Comparison of ENCODE assay signal across 14 cellular contexts in genomic region chr1:237685553-237685952, GRCh38.
A peak's percentile ranks its signal among the peaks of the same experiment; 100 is the strongest.
DNase-seq lines count a peak whose midpoint lies in the region; TF ChIP-seq lines count a peak whose summit lies in the region.
"Had no signal": no experiment of that assay in that cellular context is flagged by ENCODE, and none has a peak within 500 bp of the region (broad histone marks: within the 10 kb centered on the region; RNA-seq: fewer than 3 reads in every experiment).

No MANE protein-coding gene starts in this region.

- no peaks in the 10 kb centered on the region for H3K9me3 ChIP-seq in colonic mucosa

- no peaks in the 10 kb centered on the region for H3K4me1 ChIP-seq in colonic mucosa

- peak; percentile 33 for DNase-seq in ELR (ENCODE audit: low read depth)
- peak; percentile 10 for DNase-seq in M059J (ENCODE audit: low read depth)
- peak; percentile 21 for DNase-seq in colonic mucosa
- no peak for DNase-seq in progenitor cell of endocrine pancreas (ENCODE audit: low spot score, unreplicated experiment)
- no peak for DNase-seq in NCI-H2171 treated with DMSO at 0.1 percent for 48 hours (lab: John Stamatoyannopoulos, UW)
- DNase-seq in superior temporal gyrus (ENCODE audit: extremely low spot score) = no peak
- DNase-seq in activated CD4-positive, alpha-beta T cell treated with anti-CD3 and anti-CD28 coated beads, Interleukin-2, amount 50 U/mL, for 1 hour = no peak
- DNase-seq: CD8-positive, alpha-beta T cell; COR-L47; DND-41; GF-D8; HCEC 1CT had no signal

- intact Hi-C loops in colonic mucosa (cut with DNase I) = no loop called here

- peaks cover 3% of the 10 kb centered on the region for H3K27me3 Mint-ChIP-seq in progenitor cell of endocrine pancreas

- no peaks in the 10 kb centered on the region for H3K27me3 ChIP-seq in colonic mucosa

- no peaks in the 10 kb centered on the region for H3K9me3 Mint-ChIP-seq in progenitor cell of endocrine pancreas (ENCODE audit: low read depth)
- H3K9me3 Mint-ChIP-seq: CD8-positive, alpha-beta T cell had no signal

- H3K9ac ChIP-seq in colonic mucosa (ENCODE audit: low read depth in 2 of 2, low read length in 2 of 2) = no peak overlapping the region

- no peak overlapping the region for H3K4me3 ChIP-seq in colonic mucosa

- no peak overlapping the region for H3K27ac ChIP-seq in colonic mucosa
- H3K27ac ChIP-seq: HL-60 had no signal

- H3K4me1 Mint-ChIP-seq in progenitor cell of endocrine pancreas (ENCODE audit: low read depth) = peaks cover 10% of the 10 kb centered on the region
- H3K4me1 Mint-ChIP-seq: CD14-positive monocyte had no signal

- no peak overlapping the region for H3K4me3 Mint-ChIP-seq in progenitor cell of endocrine pancreas (ENCODE audit: low read depth)
- H3K4me3 Mint-ChIP-seq: CD14-positive monocyte; CD8-positive, alpha-beta T cell had no signal

- H3K36me3 Mint-ChIP-seq in progenitor cell of endocrine pancreas (ENCODE audit: insufficient read depth) = no peaks in the 10 kb centered on the region
- H3K36me3 Mint-ChIP-seq: CD14-positive monocyte; CD8-positive, alpha-beta T cell had no signal

- peak overlapping the region; percentile 3 for H3K27ac Mint-ChIP-seq in progenitor cell of endocrine pancreas
- H3K27ac Mint-ChIP-seq: CD14-positive monocyte; CD8-positive, alpha-beta T cell had no signal

- TF ChIP-seq CTCF in colonic mucosa (IDR thresholded peaks at IDR 0.05) (no peak), progenitor cell of endocrine pancreas (IDR thresholded peaks at IDR 0.05; ENCODE audit: unreplicated experiment) (no peak)

- H3K36me3 ChIP-seq in colonic mucosa = no peaks in the 10 kb centered on the region

Comparison
In these comparisons a context has a peak if more than half of its experiments do, and no peak if none do; other contexts are left out.
1. DNase-seq: peak in ELR (single experiment), M059J (single experiment) and colonic mucosa (single experiment); none in progenitor cell of endocrine pancreas (single experiment), NCI-H2171 treated with DMSO at 0.1 percent for 48 hours (single experiment), superior temporal gyrus (single experiment) and activated CD4-positive, alpha-beta T cell treated with anti-CD3 and anti-CD28 coated beads, Interleukin-2, amount 50 U/mL, for 1 hour (single experiment).